Comparison of ENCODE assay signal across 21 cellular contexts in the genomic region with DNA sequence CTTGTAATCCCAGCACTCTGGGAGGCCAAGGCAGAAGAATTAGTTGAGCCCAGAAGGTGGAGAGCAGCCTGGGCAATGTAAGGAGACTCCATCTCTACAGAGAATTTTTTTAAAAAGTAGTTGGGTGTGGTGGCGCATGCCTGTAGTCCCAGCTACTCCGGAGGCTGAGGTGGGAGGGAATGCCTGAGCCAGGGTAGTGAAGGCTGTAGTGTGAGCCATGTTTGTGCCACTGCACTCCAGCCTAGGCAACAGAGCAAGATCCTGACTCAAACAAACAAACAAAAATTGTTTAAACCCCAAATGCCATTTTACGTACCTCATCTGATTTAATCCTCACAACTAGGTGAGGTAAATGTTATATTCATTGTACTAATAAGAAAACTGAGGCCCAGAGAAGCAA. TPM values are rescaled to one million over a fixed set of nuclear protein-coding genes. Genes with fewer than 3 reads are reported as not detected.
DNase-seq lines count a peak whose midpoint lies in the region; ATAC-seq and TF ChIP-seq lines count a peak whose summit lies in the region.
"Had no signal": no experiment of that assay in that cellular context is flagged by ENCODE, and none has a peak within 500 bp of the region (broad histone marks: within the 10 kb centered on the region; RNA-seq: fewer than 3 reads in every experiment).

No MANE protein-coding gene starts in this region.

- no peaks in the 10 kb centered on the region for H3K9me2 ChIP-seq in PC-3 (replicated peaks; ENCODE audit: low read length)
- H3K9me2 ChIP-seq: SK-N-SH had no signal

- peaks cover 57% of the 10 kb centered on the region for H3K36me3 Mint-ChIP-seq in activated CD4-positive, alpha-beta T cell treated with anti-CD3 and anti-CD28 coated beads, Interleukin-2, amount 10 ng/mL, durations not matched to agents 24 days and 14 days (ENCODE audit: low read depth)
- H3K36me3 Mint-ChIP-seq in CD8-positive, alpha-beta memory T cell, result peaks cover 0 to 48% (median 18%) of the 10 kb centered on the region in 3 donors
- peaks cover 31% of the 10 kb centered on the region for H3K36me3 Mint-ChIP-seq in activated naive CD8-positive, alpha-beta T cell treated with anti-CD3 and anti-CD28 coated beads, Interleukin-2, amount 10 ng/mL, durations not matched to agents 7 days and 5 days

- intact Hi-C loops in activated CD4-positive, alpha-beta T cell treated with anti-CD3 and anti-CD28 coated beads, Interleukin-2, amount 10 ng/mL, durations not matched to agents 24 days and 14 days (cut with micrococcal nuclease), result loop anchor here (5.0 kb wide), 2 partner anchors 38 to 623 kb away; a partner anchor contains a TSS
- intact Hi-C loops in esophagus squamous epithelium (cut with DNase I), result no loop called here
- intact Hi-C loops in PC-3 (cut with micrococcal nuclease), result no loop called here

- no peaks in the 10 kb centered on the region for H3K27me3 ChIP-seq in CD8-positive, alpha-beta memory T cell (ENCODE audit: insufficient read depth, low read length, poor library complexity, severe bottlenecking)
- H3K27me3 ChIP-seq in neutrophil (no peaks in the 10 kb centered on the region), esophagus squamous epithelium (no peaks in the 10 kb centered on the region), PC-3 (ENCODE audit: low read length) (no peaks in the 10 kb centered on the region)
- H3K27me3 ChIP-seq: brain microvascular endothelial cell, heart left ventricle, upper lobe of right lung had no signal

- no peak overlapping the region for H3K9ac ChIP-seq in PC-3 (ENCODE audit: low read length)
- H3K9ac ChIP-seq: SK-N-SH had no signal

- peaks cover 94% of the 10 kb centered on the region for H3K4me1 ChIP-seq in CD8-positive, alpha-beta memory T cell (ENCODE audit: insufficient read depth, low read length)
- H3K4me1 ChIP-seq in neutrophil (ENCODE audit: control insufficient read depth in 1 of 2, insufficient read depth in 1 of 2, low read depth in 1 of 2, low read length in 1 of 2), result peaks cover 49 to 55% of the 10 kb centered on the region in 2 experiments
- H3K4me1 ChIP-seq in esophagus squamous epithelium, result peaks cover 6 to 56% (median 32%) of the 10 kb centered on the region in 3 donors
- H3K4me1 ChIP-seq in PC-3 (ENCODE audit: insufficient read depth, low read length), result peaks cover 10% of the 10 kb centered on the region

- no peaks in the 10 kb centered on the region for H3K27me3 Mint-ChIP-seq in activated CD4-positive, alpha-beta T cell treated with anti-CD3 and anti-CD28 coated beads, Interleukin-2, amount 10 ng/mL, durations not matched to agents 24 days and 14 days
- H3K27me3 Mint-ChIP-seq in CD8-positive, alpha-beta memory T cell, result no peaks in the 10 kb centered on the region
- H3K27me3 Mint-ChIP-seq in activated naive CD8-positive, alpha-beta T cell treated with anti-CD3 and anti-CD28 coated beads, Interleukin-2, amount 10 ng/mL, durations not matched to agents 7 days and 5 days, result no peaks in the 10 kb centered on the region
- H3K27me3 Mint-ChIP-seq: dendritic cell treated with granulocyte-macrophage colony-stimulating factor and Interleukin-4, amounts not matched to agents 40 ng/mL and 50 ng/mL, for 4 days had no signal

- peak overlapping the region; percentile 64 for H3K27ac Mint-ChIP-seq in activated CD4-positive, alpha-beta T cell treated with anti-CD3 and anti-CD28 coated beads, Interleukin-2, amount 10 ng/mL, durations not matched to agents 24 days and 14 days
- H3K27ac Mint-ChIP-seq in CD8-positive, alpha-beta memory T cell, result peak overlapping the region in 7 of 8 donors; percentile 48 to 87 (median 66)
- H3K27ac Mint-ChIP-seq in activated naive CD8-positive, alpha-beta T cell treated with anti-CD3 and anti-CD28 coated beads, Interleukin-2, amount 10 ng/mL, durations not matched to agents 7 days and 5 days, result peak overlapping the region; percentile 46
- H3K27ac Mint-ChIP-seq: dendritic cell treated with granulocyte-macrophage colony-stimulating factor and Interleukin-4, amounts not matched to agents 40 ng/mL and 50 ng/mL, for 4 days had no signal

- BruUV-seq in PC-3 (replicated peaks; lab: Mats Ljungman, UMichigan), result no TSS peak

- no peaks in the 10 kb centered on the region for H4K20me1 ChIP-seq in PC-3 (ENCODE audit: low read length)

- H3K4me3 Mint-ChIP-seq in activated CD4-positive, alpha-beta T cell treated with anti-CD3 and anti-CD28 coated beads, Interleukin-2, amount 10 ng/mL, durations not matched to agents 24 days and 14 days, result no peak overlapping the region
- H3K4me3 Mint-ChIP-seq in CD8-positive, alpha-beta memory T cell, result peak overlapping the region in 1 of 7 donors; percentile 63
- H3K4me3 Mint-ChIP-seq in activated naive CD8-positive, alpha-beta T cell treated with anti-CD3 and anti-CD28 coated beads, Interleukin-2, amount 10 ng/mL, durations not matched to agents 7 days and 5 days, result no peak overlapping the region
- H3K4me3 Mint-ChIP-seq: dendritic cell treated with granulocyte-macrophage colony-stimulating factor and Interleukin-4, amounts not matched to agents 40 ng/mL and 50 ng/mL, for 4 days had no signal

- peaks cover 3% of the 10 kb centered on the region for H3K9me3 Mint-ChIP-seq in activated CD4-positive, alpha-beta T cell treated with anti-CD3 and anti-CD28 coated beads, Interleukin-2, amount 10 ng/mL, durations not matched to agents 24 days and 14 days
- H3K9me3 Mint-ChIP-seq in CD8-positive, alpha-beta memory T cell, result no peaks in the 10 kb centered on the region
- no peaks in the 10 kb centered on the region for H3K9me3 Mint-ChIP-seq in activated naive CD8-positive, alpha-beta T cell treated with anti-CD3 and anti-CD28 coated beads, Interleukin-2, amount 10 ng/mL, durations not matched to agents 7 days and 5 days
- H3K9me3 Mint-ChIP-seq: dendritic cell treated with granulocyte-macrophage colony-stimulating factor and Interleukin-4, amounts not matched to agents 40 ng/mL and 50 ng/mL, for 4 days had no signal

- peaks cover 22% of the 10 kb centered on the region for H3K79me2 ChIP-seq in PC-3 (ENCODE audit: low read length)

- WGBS in esophagus squamous epithelium, 2 donors, result 76 to 92% methylated on average over 2 to 3 of the region's 3 CpGs

- no peaks in the 10 kb centered on the region for H3K36me3 ChIP-seq in CD8-positive, alpha-beta memory T cell (ENCODE audit: insufficient read depth, low read length)
- H3K36me3 ChIP-seq in neutrophil (no peaks in the 10 kb centered on the region), esophagus squamous epithelium (no peaks in the 10 kb centered on the region), PC-3 (ENCODE audit: low read depth, low read length) (no peaks in the 10 kb centered on the region)
- H3K36me3 ChIP-seq: brain microvascular endothelial cell, heart left ventricle, upper lobe of right lung had no signal

- no peak overlapping the region for H2AFZ ChIP-seq in PC-3 (ENCODE audit: low read length)

- no peak overlapping the region for H3K27ac ChIP-seq in CD8-positive, alpha-beta memory T cell (ENCODE audit: low read depth, low read length)
- peak overlapping the region; percentile 33 for H3K27ac ChIP-seq in neutrophil
- no peak overlapping the region for H3K27ac ChIP-seq in esophagus squamous epithelium
- H3K27ac ChIP-seq in PC-3 (ENCODE audit: low read length), result no peak overlapping the region
- H3K27ac ChIP-seq: brain microvascular endothelial cell, heart left ventricle, upper lobe of right lung had no signal

- no peaks in the 10 kb centered on the region for H3F3A ChIP-seq in PC-3 (ENCODE audit: low read length, unreplicated experiment)

- DNase-seq in activated CD4-positive, alpha-beta T cell treated with anti-CD3 and anti-CD28 coated beads, Interleukin-2, amount 10 ng/mL, durations not matched to agents 24 days and 14 days, result no peak
- no peak for DNase-seq in activated CD4-positive, alpha-beta T cell treated with anti-CD3 and anti-CD28 coated beads for 1 hour
- no peak for DNase-seq in CD8-positive, alpha-beta memory T cell
- no peak for DNase-seq in activated naive CD8-positive, alpha-beta T cell treated with anti-CD3 and anti-CD28 coated beads, Interleukin-2, amount 10 ng/mL, durations not matched to agents 7 days and 5 days
- DNase-seq in esophagus squamous epithelium (lab: John Stamatoyannopoulos, UW), result no peak
- no peak for DNase-seq in stimulated activated CD4-positive, alpha-beta T cell treated with anti-CD3 and anti-CD28 coated beads, Interleukin-4, amount 100 ng/mL, for 1 hour
- no peak for DNase-seq in PC-3
- DNase-seq: brain microvascular endothelial cell; DMS 273 treated with DMSO at 0.1 percent for 48 hours; heart left ventricle; left ventricle myocardium superior; NCI-H1092 treated with DMSO at 0.1 percent for 48 hours; NCI-H2081 treated with DMSO at 0.1 percent for 48 hours; SK-N-SH; stimulated activated CD4-positive, alpha-beta T cell treated with anti-CD3 and anti-CD28 coated beads, Interleukin-2, amount 100 ng/mL, for 48 hours; T1000; upper lobe of right lung had no signal

- ATAC-seq in activated naive CD8-positive, alpha-beta T cell treated with anti-CD3 and anti-CD28 coated beads, Interleukin-2, amount 10 ng/mL, durations not matched to agents 7 days and 5 days (ENCODE audit: low read depth), result no peak
- ATAC-seq in PC-3, result no peak
- ATAC-seq: activated CD4-positive, CD25-positive, alpha-beta regulatory T cell treated with anti-CD3 and anti-CD28 coated beads, Interleukin-2, amount 50 U/mL, for 24 hours; heart left ventricle; left ventricle myocardium superior; upper lobe of right lung had no signal

- H3K4me3 ChIP-seq in CD8-positive, alpha-beta memory T cell (ENCODE audit: low read length), result no peak overlapping the region
- H3K4me3 ChIP-seq in neutrophil (ENCODE audit: low read depth in 1 of 2, low read length in 1 of 2) (no peak overlapping the region), esophagus squamous epithelium (no peak overlapping the region), PC-3 (ENCODE audit: low read length) (no peak overlapping the region)
- H3K4me3 ChIP-seq: heart left ventricle, smooth muscle cell, upper lobe of right lung had no signal

- H3K9me3 ChIP-seq in CD8-positive, alpha-beta memory T cell (ENCODE audit: low read length), result no peaks in the 10 kb centered on the region
- no peaks in the 10 kb centered on the region for H3K9me3 ChIP-seq in neutrophil
- no peaks in the 10 kb centered on the region for H3K9me3 ChIP-seq in esophagus squamous epithelium
- no peaks in the 10 kb centered on the region for H3K9me3 ChIP-seq in PC-3 (ENCODE audit: low read length)
- H3K9me3 ChIP-seq: heart left ventricle, SK-N-SH, upper lobe of right lung had no signal

- TF ChIP-seq POLR2A in esophagus squamous epithelium (IDR thresholded peaks at IDR 0.05), result no peak

- TF ChIP-seq CTCF in neutrophil (IDR thresholded peaks at IDR 0.05) (no peak), esophagus squamous epithelium (IDR thresholded peaks at IDR 0.05) (no peak), PC-3 (conservative IDR thresholded peaks at IDR 0.05; ENCODE audit: low read depth, low read length) (no peak)

- H3K4me1 Mint-ChIP-seq in activated CD4-positive, alpha-beta T cell treated with anti-CD3 and anti-CD28 coated beads, Interleukin-2, amount 10 ng/mL, durations not matched to agents 24 days and 14 days, result peaks cover 81% of the 10 kb centered on the region
- H3K4me1 Mint-ChIP-seq in CD8-positive, alpha-beta memory T cell, result peaks cover 81 to 97% (median 95%) of the 10 kb centered on the region in 3 donors
- H3K4me1 Mint-ChIP-seq in activated naive CD8-positive, alpha-beta T cell treated with anti-CD3 and anti-CD28 coated beads, Interleukin-2, amount 10 ng/mL, durations not matched to agents 7 days and 5 days, result peaks cover 77% of the 10 kb centered on the region

- no peak overlapping the region for H3K4me2 ChIP-seq in PC-3 (ENCODE audit: low read length)
- H3K4me2 ChIP-seq: SK-N-SH, smooth muscle cell had no signal

- CTCF ChIA-PET in CD8-positive, alpha-beta memory T cell (lab: Charles Lee), result interaction anchor here (2.2 to 9.1 kb wide), 3 partner anchors 11 to 88 kb away, joined by 11 to 75 read pairs (median 23); no protein-coding TSS in a partner anchor
- CTCF ChIA-PET in PC-3 (lab: Charles Lee), result no interaction called here

- POLR2A ChIA-PET in CD8-positive, alpha-beta memory T cell (lab: Charles Lee), result no interaction called here
- POLR2A ChIA-PET in activated naive CD8-positive, alpha-beta T cell treated with anti-CD3 and anti-CD28 coated beads, Interleukin-2, amount 10 ng/mL, durations not matched to agents 7 days and 5 days (lab: Charles Lee), result no interaction called here
- POLR2A ChIA-PET in PC-3 (lab: Charles Lee; ENCODE audit: unreplicated experiment), result no interaction called here

RNA-seq across cellular contexts. Expression of a gene that starts 38.2 kb away (rescaled TPM):
- total RNA-seq in activated CD4-positive, alpha-beta T cell treated with anti-CD3 and anti-CD28 coated beads, Interleukin-2, amount 10 ng/mL, durations not matched to agents 24 days and 14 days, result 111 and 118 TPM in 2 replicates
- total RNA-seq in CD8-positive, alpha-beta memory T cell, result 10 to 100 TPM; 82.9 to 83.2 TPM
- polyA plus RNA-seq in CD8-positive, alpha-beta memory T cell, result 68.6 TPM
- total RNA-seq in activated naive CD8-positive, alpha-beta T cell treated with anti-CD3 and anti-CD28 coated beads, Interleukin-2, amount 10 ng/mL, durations not matched to agents 7 days and 5 days, result 10 to 100 TPM; 91.0 to 93.9 TPM
- total RNA-seq in esophagus squamous epithelium (10 to 100 TPM in 2 of 4 donors, 1 to 10 TPM in 2; 7.2 to 17.9 (median 12.6) TPM), PC-3 (2014; rRNA removed) (9.8 and 10.7 TPM in 2 replicates)
